ENCODE assay signal across 8 cellular contexts in the genomic region with DNA sequence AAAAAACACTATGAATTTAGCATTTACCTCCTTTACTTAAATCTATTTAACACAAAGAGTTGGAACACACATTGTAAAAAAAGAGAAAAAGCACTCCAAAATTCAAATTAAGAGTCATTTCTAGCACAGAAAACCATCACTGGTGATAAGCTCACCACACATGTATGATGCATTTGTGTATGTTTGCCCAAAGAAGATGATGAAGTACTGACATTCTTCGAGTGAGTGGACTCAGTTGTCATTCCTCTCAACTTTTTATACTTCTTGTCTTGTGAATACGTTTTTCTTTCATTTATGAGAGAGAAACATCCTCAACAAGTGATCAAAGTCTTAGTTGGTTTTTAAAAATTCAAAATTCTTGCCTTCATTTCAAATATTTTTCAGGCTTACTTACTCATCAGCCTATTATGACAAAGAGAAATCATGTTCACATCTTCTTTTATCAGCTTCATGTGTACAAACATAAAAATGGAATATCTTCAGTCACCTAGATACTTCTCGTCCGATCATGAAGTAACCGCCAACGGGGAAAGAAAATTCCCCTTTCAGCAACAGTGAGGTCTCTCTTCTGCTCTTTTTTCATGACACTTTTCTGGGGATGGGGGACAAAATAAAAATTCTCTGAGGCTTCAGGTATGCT. TPM values are rescaled to one million over a fixed set of nuclear protein-coding genes. Genes with fewer than 3 reads are reported as not detected.
DNase-seq lines count a peak whose midpoint lies in the region; ATAC-seq and TF ChIP-seq lines count a peak whose summit lies in the region.

No MANE protein-coding gene starts in this region.

- H3K36me3 Mint-ChIP-seq in osteocyte (ENCODE audit: unreplicated experiment), result peaks cover 48% of the 10 kb centered on the region
- H3K36me3 Mint-ChIP-seq in stimulated activated naive B cell treated with anti-CD40 and anti-IgM and Interleukin-4, amounts not matched to agents 10 μg/mL and 1 μg/mL and 100 μg/mL, for 72 hours, result no peaks in the 10 kb centered on the region

- H3K4me3 ChIP-seq in RWPE2 (ENCODE audit: severe bottlenecking), result peak overlapping the region; percentile 84
- H3K4me3 ChIP-seq in esophagus muscularis mucosa, result peak overlapping the region; percentile 82 to 96 (median 88)

- no peak for TF ChIP-seq EP300 in esophagus muscularis mucosa (IDR thresholded peaks at IDR 0.05)

- ATAC-seq in RWPE2 (ENCODE audit: low read depth) (no peak), GM19467 (IDR thresholded peaks at IDR 0.05; ENCODE audit: unreplicated experiment) (no peak)
- no peak for ATAC-seq in stimulated activated naive B cell treated with anti-CD40 and anti-IgM and Interleukin-4, amounts not matched to agents 10 μg/mL and 1 μg/mL and 100 μg/mL, for 72 hours (replicated peaks)

- H3K27ac ChIP-seq in RWPE2 (ENCODE audit: poor library complexity, severe bottlenecking) (no peak overlapping the region), esophagus muscularis mucosa (replicated peaks in 1 of 4) (no peak overlapping the region)

- no peaks in the 10 kb centered on the region for H3K27me3 Mint-ChIP-seq in osteocyte (ENCODE audit: unreplicated experiment)
- peaks cover 17 to 24% of the 10 kb centered on the region in 2 donors for H3K27me3 Mint-ChIP-seq in stimulated activated naive B cell treated with anti-CD40 and anti-IgM and Interleukin-4, amounts not matched to agents 10 μg/mL and 1 μg/mL and 100 μg/mL, for 72 hours

- DNase-seq in ELR (ENCODE audit: low read depth) (peak; percentile 60), RWPE2 (ENCODE audit: low spot score) (no peak), esophagus muscularis mucosa (ENCODE audit: extremely low spot score) (no peak), osteocyte (ENCODE audit: extremely low spot score, unreplicated experiment) (no peak), D341Med (ENCODE audit: low spot score) (no peak), NCI-H146 (lab: John Stamatoyannopoulos, UW) (no peak)
- no peak for DNase-seq in stimulated activated naive B cell treated with anti-CD40 and anti-IgM and Interleukin-4, amounts not matched to agents 10 μg/mL and 1 μg/mL and 100 μg/mL, for 72 hours

- no peaks in the 10 kb centered on the region for H3K27me3 ChIP-seq in RWPE2 (ENCODE audit: insufficient read depth, poor library complexity, severe bottlenecking)
- H3K27me3 ChIP-seq in esophagus muscularis mucosa, result no peaks in the 10 kb centered on the region

- TF ChIP-seq POLR2A in esophagus muscularis mucosa (IDR thresholded peaks at IDR 0.05; ENCODE audit: low read depth), result no peak

- H3K9me3 Mint-ChIP-seq in osteocyte (ENCODE audit: unreplicated experiment), result no peaks in the 10 kb centered on the region
- no peaks in the 10 kb centered on the region for H3K9me3 Mint-ChIP-seq in stimulated activated naive B cell treated with anti-CD40 and anti-IgM and Interleukin-4, amounts not matched to agents 10 μg/mL and 1 μg/mL and 100 μg/mL, for 72 hours

- H3K27ac Mint-ChIP-seq in osteocyte (ENCODE audit: unreplicated experiment), result peak overlapping the region; percentile 96
- H3K27ac Mint-ChIP-seq in stimulated activated naive B cell treated with anti-CD40 and anti-IgM and Interleukin-4, amounts not matched to agents 10 μg/mL and 1 μg/mL and 100 μg/mL, for 72 hours, result no peak overlapping the region

- peaks cover 71% of the 10 kb centered on the region for H3K4me1 Mint-ChIP-seq in osteocyte (ENCODE audit: unreplicated experiment)
- peaks cover 10 to 18% of the 10 kb centered on the region in 2 donors for H3K4me1 Mint-ChIP-seq in stimulated activated naive B cell treated with anti-CD40 and anti-IgM and Interleukin-4, amounts not matched to agents 10 μg/mL and 1 μg/mL and 100 μg/mL, for 72 hours

- intact Hi-C loops in esophagus muscularis mucosa (cut with DNase I), result loop anchor here (10.0 kb wide), 2 partner anchors 200 to 300 kb away; no protein-coding TSS in a partner anchor

- H3K9me3 ChIP-seq in RWPE2 (ENCODE audit: severe bottlenecking) (no peaks in the 10 kb centered on the region), esophagus muscularis mucosa (no peaks in the 10 kb centered on the region)

- H3K36me3 ChIP-seq in RWPE2 (ENCODE audit: low read depth) (peaks cover 8% of the 10 kb centered on the region; the same call in 1 of the 2 replicates), esophagus muscularis mucosa (no peaks in the 10 kb centered on the region)

- TF ChIP-seq CTCF in RWPE2 (IDR thresholded peaks at IDR 0.05; ENCODE audit: poor library complexity, severe bottlenecking) (no peak), esophagus muscularis mucosa (IDR thresholded peaks at IDR 0.05) (no peak), osteocyte (IDR thresholded peaks at IDR 0.05) (no peak)

- 71% methylated on average over 6 of the region's 6 CpGs for WGBS in esophagus muscularis mucosa

- peak overlapping the region; percentile 88 for H3K4me3 Mint-ChIP-seq in osteocyte (ENCODE audit: unreplicated experiment)
- peak overlapping the region in 1 of 2 donors; percentile 48 for H3K4me3 Mint-ChIP-seq in stimulated activated naive B cell treated with anti-CD40 and anti-IgM and Interleukin-4, amounts not matched to agents 10 μg/mL and 1 μg/mL and 100 μg/mL, for 72 hours

- H3K4me1 ChIP-seq in RWPE2 (ENCODE audit: insufficient read depth, poor library complexity, severe bottlenecking) (peaks cover 8% of the 10 kb centered on the region), esophagus muscularis mucosa (peaks cover 12 to 39% (median 34%) of the 10 kb centered on the region in 4 donors)

RNA-seq across cellular contexts. Expression of a gene that starts 1.5 kb away (rescaled TPM):
- total RNA-seq in esophagus muscularis mucosa (1 to 10 TPM; 8.6 to 10.0 (median 9.1) TPM), osteocyte (105 and 108 TPM in 2 replicates)
